ENCODE assay signal across 4 cellular contexts in genomic region chr9:5908918-5909317, GRCh38. TPM values are rescaled to one million over a fixed set of nuclear protein-coding genes. Genes with fewer than 3 reads are reported as not detected.
"Had no signal": no experiment of that assay in that cellular context is flagged by ENCODE, and none has a peak within 500 bp of the region (broad histone marks: within the 10 kb centered on the region; RNA-seq: fewer than 3 reads in every experiment).

No MANE protein-coding gene starts in this region.

- DNase-seq: GDM1, GF-D8 had no signal

- ATAC-seq: GM12878 had no signal

RNA-seq across cellular contexts. Expression of gene MLANA, which starts 18.2 kb away (rescaled TPM):
- total RNA-seq: G401 had no signal
